Comparison of ENCODE assay signal across 35 cellular contexts in genomic region chr15:53412542-53412941, GRCh38.
"Had no signal": no experiment of that assay in that cellular context is flagged by ENCODE, and none has a peak within 500 bp of the region (broad histone marks: within the 10 kb centered on the region; RNA-seq: fewer than 3 reads in every experiment).

No MANE protein-coding gene starts in this region.

- H3K27ac ChIP-seq: adrenal gland, body of pancreas, brain microvascular endothelial cell, breast epithelium, VCaP had no signal

- H3K27me3 Mint-ChIP-seq: activated B cell treated with CpG ODN at 0.5 μM for 24 hours; activated CD4-positive, alpha-beta memory T cell treated with anti-CD3 and anti-CD28 coated beads for 36 hours; activated CD4-positive, alpha-beta T cell treated with anti-CD3 and anti-CD28 coated beads, Interleukin-2, amount 10 ng/mL, durations not matched to agents 24 days and 14 days; activated naive CD8-positive, alpha-beta T cell treated with anti-CD3 and anti-CD28 coated beads for 36 hours had no signal

- FAIRE-seq: astrocyte, TTC549 had no signal

- H3K27me3 ChIP-seq: adrenal gland, body of pancreas, brain microvascular endothelial cell, breast epithelium had no signal

- H3K4me3 Mint-ChIP-seq: activated B cell treated with CpG ODN at 0.5 μM for 24 hours; activated CD4-positive, alpha-beta memory T cell treated with anti-CD3 and anti-CD28 coated beads for 36 hours; activated CD4-positive, alpha-beta T cell treated with anti-CD3 and anti-CD28 coated beads, Interleukin-2, amount 10 ng/mL, durations not matched to agents 24 days and 14 days; activated CD8-positive, alpha-beta T cell treated with anti-CD3 and anti-CD28 coated beads for 36 hours; activated naive CD8-positive, alpha-beta T cell treated with anti-CD3 and anti-CD28 coated beads for 36 hours; activated T-cell treated with anti-CD3 and anti-CD28 coated beads, Interleukin-2, amount 50 U/mL, for 4 hours; activated T-cell treated with anti-CD3 and anti-CD28 coated beads, Interleukin-2, amount 50 U/mL, for 72 hours; activated T-helper 1 cell treated with anti-CD3 and anti-CD28 coated beads, Interleukin-12 subunit alpha, Interleukin-12 subunit beta, Interleukin-2, Interleukin-4 antibody, amounts not matched to agents 30 ng/mL and 10 ng/mL and 1 ng/mL, durations not matched to agents 14 hours and 24 hours and 36 hours; T-helper 1 cell treated with Interleukin-12 subunit alpha and Interleukin-12 subunit beta and Interleukin-4 antibody, amounts not matched to agents 30 μg/mL and 1 μg/mL, for 36 hours; T-helper 2 cell treated with Interferon-gamma antibody and Interleukin-4, amounts not matched to agents 5 μg/mL and 100 μg/mL, for 36 hours had no signal

- H3K9me3 ChIP-seq: adrenal gland, body of pancreas, breast epithelium had no signal

- H3K36me3 Mint-ChIP-seq: activated CD4-positive, alpha-beta memory T cell treated with anti-CD3 and anti-CD28 coated beads for 36 hours; activated naive CD4-positive, alpha-beta T cell treated with anti-CD3 and anti-CD28 coated beads, Interleukin-2, amount 50 U/mL, for 72 hours; activated naive CD8-positive, alpha-beta T cell treated with anti-CD3 and anti-CD28 coated beads for 36 hours had no signal

- H3K27ac Mint-ChIP-seq: activated B cell treated with CpG ODN at 0.5 μM for 24 hours; activated CD4-positive, alpha-beta memory T cell treated with anti-CD3 and anti-CD28 coated beads for 36 hours; activated CD4-positive, alpha-beta T cell treated with anti-CD3 and anti-CD28 coated beads, Interleukin-2, amount 10 ng/mL, durations not matched to agents 24 days and 14 days; activated CD8-positive, alpha-beta T cell treated with anti-CD3 and anti-CD28 coated beads for 36 hours; activated naive CD4-positive, alpha-beta T cell treated with anti-CD3 and anti-CD28 coated beads, Interleukin-2, amount 50 U/mL, for 72 hours; activated naive CD8-positive, alpha-beta T cell treated with anti-CD3 and anti-CD28 coated beads for 36 hours; activated T-cell treated with anti-CD3 and anti-CD28 coated beads, Interleukin-2, amount 50 U/mL, for 72 hours; activated T-helper 1 cell treated with anti-CD3 and anti-CD28 coated beads, Interleukin-12 subunit alpha, Interleukin-12 subunit beta, Interleukin-2, Interleukin-4 antibody, amounts not matched to agents 30 ng/mL and 10 ng/mL and 1 ng/mL, durations not matched to agents 14 hours and 24 hours and 36 hours; activated T-helper 2 cell treated with anti-CD3 and anti-CD28 coated beads, Interferon-gamma antibody, Interleukin-2, Interleukin-4, amounts not matched to agents 10 μg/mL and 5 μg/mL and 100 μg/mL, durations not matched to agents 14 hours and 24 hours and 36 hours; T-helper 1 cell treated with Interleukin-12 subunit alpha and Interleukin-12 subunit beta and Interleukin-4 antibody, amounts not matched to agents 30 μg/mL and 1 μg/mL, for 36 hours; T-helper 2 cell treated with Interferon-gamma antibody and Interleukin-4, amounts not matched to agents 5 μg/mL and 100 μg/mL, for 36 hours had no signal

- H3K4me3 ChIP-seq: adrenal gland, body of pancreas, breast epithelium had no signal

- H3K9me3 Mint-ChIP-seq: activated CD4-positive, alpha-beta memory T cell treated with anti-CD3 and anti-CD28 coated beads for 36 hours; activated CD4-positive, alpha-beta T cell treated with anti-CD3 and anti-CD28 coated beads, Interleukin-2, amount 10 ng/mL, durations not matched to agents 24 days and 14 days; activated naive CD8-positive, alpha-beta T cell treated with anti-CD3 and anti-CD28 coated beads for 36 hours had no signal

- ATAC-seq: activated CD8-positive, alpha-beta T cell treated with anti-CD3 and anti-CD28 coated beads for 36 hours; activated naive CD4-positive, alpha-beta T cell treated with anti-CD3 and anti-CD28 coated beads, Interleukin-2, amount 50 U/mL, for 72 hours; activated T-cell treated with anti-CD3 and anti-CD28 coated beads, Interleukin-2, amount 50 U/mL, for 4 hours; activated T-cell treated with anti-CD3 and anti-CD28 coated beads, Interleukin-2, amount 50 U/mL, for 72 hours; body of pancreas had no signal

- H3K4me1 Mint-ChIP-seq: activated B cell treated with CpG ODN at 0.5 μM for 24 hours; activated CD4-positive, alpha-beta T cell treated with anti-CD3 and anti-CD28 coated beads, Interleukin-2, amount 10 ng/mL, durations not matched to agents 24 days and 14 days; activated naive CD8-positive, alpha-beta T cell treated with anti-CD3 and anti-CD28 coated beads for 36 hours had no signal

- H3K36me3 ChIP-seq: adrenal gland, brain microvascular endothelial cell, breast epithelium had no signal

- DNase-seq: activated B cell treated with CpG ODN at 0.5 μM for 24 hours; activated CD4-positive, alpha-beta memory T cell treated with anti-CD3 and anti-CD28 coated beads for 36 hours; activated CD4-positive, alpha-beta T cell treated with anti-CD3 and anti-CD28 coated beads for 4 hours; activated CD4-positive, alpha-beta T cell treated with anti-CD3 and anti-CD28 coated beads, Interleukin-2, amount 10 ng/mL, durations not matched to agents 24 days and 14 days; activated CD4-positive, alpha-beta T cell treated with anti-CD3 and anti-CD28 coated beads, Interleukin-2, amount 50 U/mL, for 1 hour; activated CD4-positive, alpha-beta T cell treated with anti-CD3 and anti-CD28 coated beads, Interleukin-2, amount 50 U/mL, for 4 hours; activated CD4-positive, CD25-positive, alpha-beta regulatory T cell treated with anti-CD3 and anti-CD28 coated beads, Interleukin-2, amount 50 U/mL, for 72 hours; activated CD8-positive, alpha-beta memory T cell treated with anti-CD3 and anti-CD28 coated beads, Interleukin-2, amount 50 U/mL, for 4 hours; activated CD8-positive, alpha-beta T cell treated with anti-CD3 and anti-CD28 coated beads for 36 hours; activated effector memory CD4-positive, alpha-beta T cell treated with Interleukin-2 at 50 U/mL for 16 hours; activated gamma-delta T cell; activated naive CD4-positive, alpha-beta T cell treated with anti-CD3 and anti-CD28 coated beads, Interleukin-2, amount 50 U/mL, for 16 hours; activated naive CD4-positive, alpha-beta T cell treated with Interleukin-2 at 50 U/mL for 16 hours; activated naive CD8-positive, alpha-beta T cell treated with anti-CD3 and anti-CD28 coated beads for 36 hours; activated T-cell treated with anti-CD3 and anti-CD28 coated beads for 4 hours; activated T-cell treated with anti-CD3 and anti-CD28 coated beads, Interleukin-2, amount 50 U/mL, for 1 hour; activated T-cell treated with anti-CD3 and anti-CD28 coated beads, Interleukin-2, amount 50 U/mL, for 4 hours; activated T-cell treated with anti-CD3 and anti-CD28 coated beads, Interleukin-2, amount 50 U/mL, for 72 hours; adrenal gland; amniotic stem cell; aorta; body of pancreas; brain microvascular endothelial cell; central memory CD4-positive, alpha-beta T cell; T-helper 2 cell; T-helper 9 cell had no signal

- H3K4me1 ChIP-seq: breast epithelium had no signal
